ENCODE assay signal across 18 cellular contexts in genomic region chr5:37478086-37478485, GRCh38.
DNase-seq lines count a peak whose midpoint lies in the region; ATAC-seq, FAIRE-seq and TF ChIP-seq lines count a peak whose summit lies in the region.
"Had no signal": no experiment of that assay in that cellular context is flagged by ENCODE, and none has a peak within 500 bp of the region (broad histone marks: within the 10 kb centered on the region; RNA-seq: fewer than 3 reads in every experiment).

No MANE protein-coding gene starts in this region.

- H3K27ac Mint-ChIP-seq in activated T-cell treated with anti-CD3 and anti-CD28 coated beads, Interleukin-2, amount 50 U/mL, for 72 hours = no peak overlapping the region
- H3K27ac Mint-ChIP-seq: CD8-positive, alpha-beta T cell had no signal

- peak; percentile 15 for FAIRE-seq in H54 (lab: Jason Lieb, UNC)
- FAIRE-seq: GM12878, GM19239, H1, HTR-8/SVneo had no signal

- peaks cover 3 to 13% of the 10 kb centered on the region in 2 donors for H3K9me3 Mint-ChIP-seq in activated T-cell treated with anti-CD3 and anti-CD28 coated beads, Interleukin-2, amount 50 U/mL, for 72 hours

- DNase-seq in H54 (ENCODE audit: insufficient read length, low spot score) (no peak), LHCN-M2 (ENCODE audit: low read depth) (peak; percentile 22), NCI-H2107 treated with DMSO at 0.1 percent for 48 hours (lab: John Stamatoyannopoulos, UW; ENCODE audit: unreplicated experiment) (peak; percentile 99), left kidney (ENCODE audit: low read depth, low spot score) (peak; percentile 53), NCI-H774 (lab: John Stamatoyannopoulos, UW) (no peak), hepatic stellate cell (ENCODE audit: low spot score) (no peak), amygdala (lab: John Stamatoyannopoulos, UW) (no peak)
- no peak for DNase-seq in activated T-cell treated with anti-CD3 and anti-CD28 coated beads, Interleukin-2, amount 50 U/mL, for 72 hours
- DNase-seq: 8988T; Calu3; CD8-positive, alpha-beta T cell; DMS79 treated with DMSO at 0.1 percent for 48 hours; GF-D8; IMR-90 had no signal

- ATAC-seq in activated T-cell treated with anti-CD3 and anti-CD28 coated beads, Interleukin-2, amount 50 U/mL, for 72 hours (replicated peaks in 1 of 2) = no peak
- ATAC-seq: CD8-positive, alpha-beta T cell; GM12878 had no signal

- TF ChIP-seq POLR2A in H54 (IDR thresholded peaks at IDR 0.05; ENCODE audit: low read depth, low read length) = no peak

- H3K4me3 Mint-ChIP-seq in activated T-cell treated with anti-CD3 and anti-CD28 coated beads, Interleukin-2, amount 50 U/mL, for 72 hours = no peak overlapping the region
- H3K4me3 Mint-ChIP-seq: CD8-positive, alpha-beta T cell had no signal

- H3K4me1 Mint-ChIP-seq in activated T-cell treated with anti-CD3 and anti-CD28 coated beads, Interleukin-2, amount 50 U/mL, for 72 hours (ENCODE audit: low read depth) = no peaks in the 10 kb centered on the region

- H3K36me3 Mint-ChIP-seq in activated T-cell treated with anti-CD3 and anti-CD28 coated beads, Interleukin-2, amount 50 U/mL, for 72 hours (ENCODE audit: insufficient read depth in 2 of 2) = peaks cover 21 to 39% of the 10 kb centered on the region in 2 donors

- no peaks in the 10 kb centered on the region for H3K27me3 Mint-ChIP-seq in activated T-cell treated with anti-CD3 and anti-CD28 coated beads, Interleukin-2, amount 50 U/mL, for 72 hours (ENCODE audit: low read depth)

Comparison
In these comparisons a context has a peak if more than half of its experiments do, and no peak if none do; other contexts are left out.
1. DNase-seq: peak in LHCN-M2 (single experiment), NCI-H2107 treated with DMSO at 0.1 percent for 48 hours (single experiment) and left kidney (single experiment); none in H54 (single experiment), NCI-H774 (single experiment), hepatic stellate cell (single experiment), activated T-cell treated with anti-CD3 and anti-CD28 coated beads, Interleukin-2, amount 50 U/mL, for 72 hours (0 of 2) and amygdala (0 of 56).